In the genomic region with DNA sequence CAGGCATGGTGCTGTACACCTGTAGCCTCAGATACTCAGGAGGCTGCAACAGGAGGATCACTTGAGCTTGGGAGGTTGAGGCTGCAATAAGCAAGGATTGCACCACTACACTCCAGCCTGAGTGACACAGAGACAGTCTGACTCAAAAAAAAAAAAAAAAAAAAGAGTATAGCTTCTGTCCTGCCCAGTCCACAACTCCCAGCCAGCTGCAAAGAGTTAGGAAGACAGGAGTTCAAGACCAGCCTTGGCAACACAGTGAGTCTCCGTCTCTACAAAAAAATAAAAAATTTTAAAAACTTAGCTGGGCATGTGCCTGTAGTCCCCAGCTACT, we compare ENCODE assay signal across 11 cellular contexts. TPM values are rescaled to one million over a fixed set of nuclear protein-coding genes. Genes with fewer than 3 reads are reported as not detected.
A peak's percentile ranks its signal among the peaks of the same experiment; 100 is the strongest.
DNase-seq lines count a peak whose midpoint lies in the region; ATAC-seq and TF ChIP-seq lines count a peak whose summit lies in the region.
"Had no signal": no experiment of that assay in that cellular context is flagged by ENCODE, and none has a peak within 500 bp of the region (broad histone marks: within the 10 kb centered on the region; RNA-seq: fewer than 3 reads in every experiment).

No MANE protein-coding gene starts in this region.

- H3K79me2 ChIP-seq in SU-DHL-6 (ENCODE audit: insufficient read depth, low read length), result peaks cover 56% of the 10 kb centered on the region

- POLR2A ChIA-PET in AG04450 (lab: Yijun Ruan, JAX), result interaction anchor here (0.7 to 2.8 kb wide), 6 partner anchors 10 to 79 kb away, joined by 3 to 18 read pairs (median 9); a partner anchor contains a TSS

- H3K36me3 ChIP-seq in SU-DHL-6 (ENCODE audit: low read length), result no peaks in the 10 kb centered on the region; the same call in 1 of the 2 replicates
- H3K36me3 ChIP-seq in sigmoid colon, result no peaks in the 10 kb centered on the region

- CTCF ChIA-PET in AG04450 (lab: Charles Lee), result interaction anchor here (0.5 to 3.5 kb wide), 10 partner anchors 10 to 709 kb away, joined by 3 to 15 read pairs (median 4); a partner anchor contains a TSS

- H3K27me3 ChIP-seq in AG04450 (ENCODE audit: control insufficient read depth, insufficient read depth, low read length), result no peaks in the 10 kb centered on the region
- no peaks in the 10 kb centered on the region for H3K27me3 ChIP-seq in SU-DHL-6 (ENCODE audit: low read length)
- H3K27me3 ChIP-seq in sigmoid colon, result no peaks in the 10 kb centered on the region
- H3K27me3 ChIP-seq: BE2C had no signal

- H3K9me2 ChIP-seq in SU-DHL-6 (replicated peaks; ENCODE audit: insufficient read depth, low read length), result no peaks in the 10 kb centered on the region

- H3F3A ChIP-seq in SU-DHL-6 (ENCODE audit: insufficient read depth), result peaks cover 74% of the 10 kb centered on the region

- H4K20me1 ChIP-seq in SU-DHL-6 (ENCODE audit: low read depth, low read length), result no peaks in the 10 kb centered on the region

- TF ChIP-seq EP300 in sigmoid colon (IDR thresholded peaks at IDR 0.05), result no peak

- peak overlapping the region; percentile 69 for H3K4me2 ChIP-seq in SU-DHL-6 (ENCODE audit: low read depth, low read length, poor library complexity, severe bottlenecking)

- TF ChIP-seq CTCF in AG04450 (IDR thresholded peaks at IDR 0.05; ENCODE audit: low read depth, low read length), result no peak
- no peak for TF ChIP-seq CTCF in SU-DHL-6 (IDR thresholded peaks at IDR 0.05; ENCODE audit: insufficient read depth, low read length, poor library complexity, severe bottlenecking)
- TF ChIP-seq CTCF in sigmoid colon (IDR thresholded peaks at IDR 0.05), result no peak

- H2AFZ ChIP-seq in SU-DHL-6 (ENCODE audit: low read depth, low read length, severe bottlenecking), result no peak overlapping the region

- H3K4me1 ChIP-seq in sigmoid colon, result peaks cover 0 to 87% (median 82%) of the 10 kb centered on the region in 4 donors

- H3K9me3 ChIP-seq in AG04450 (ENCODE audit: control insufficient read depth, insufficient read depth, low read length) (peaks cover 14% of the 10 kb centered on the region), SU-DHL-6 (ENCODE audit: insufficient read depth, low read length) (0 out of 2 replicates have a peak, but pooled peaks cover 3% of the 10 kb centered on the region), sigmoid colon (no peaks in the 10 kb centered on the region)

- intact Hi-C loops in sigmoid colon (cut with DNase I), result loop anchor here (1.0 to 2.0 kb wide), 2 partner anchors 13 to 15 kb away; no protein-coding TSS in a partner anchor

- H3K4me3 ChIP-seq in AG04450 (ENCODE audit: low read depth, low read length) (no peak overlapping the region), SU-DHL-6 (ENCODE audit: insufficient read depth, low read length, poor library complexity, severe bottlenecking) (no peak overlapping the region), sigmoid colon (no peak overlapping the region)

- H3K27ac ChIP-seq in AG04450 (ENCODE audit: low read depth, low read length) (peak overlapping the region; percentile 98), SU-DHL-6 (ENCODE audit: low read depth, low read length) (peak overlapping the region; percentile 99), sigmoid colon (peak overlapping the region; percentile 94 to 99 (median 97))

- WGBS in sigmoid colon, 2 donors, result 75 to 93% methylated on average over 1 of the region's 1 CpG

- peak overlapping the region; percentile 65 for H3K9ac ChIP-seq in SU-DHL-6 (ENCODE audit: low read length)

- DNase-seq in AG04450 (ENCODE audit: low read depth, low spot score), result no peak
- peak; percentile 31 for DNase-seq in fibroblast of peridontal ligament (ENCODE audit: extremely low read depth)
- no peak for DNase-seq in sigmoid colon
- DNase-seq in stimulated activated CD4-positive, alpha-beta T cell treated with anti-CD3 and anti-CD28 coated beads, Interleukin-1b, Interleukin-23, amount 100 ng/mL, for 48 hours, result no peak
- DNase-seq: BE2C; central memory CD4-positive, alpha-beta T cell; NCI-H146 had no signal

- ATAC-seq in HG02571 (IDR thresholded peaks at IDR 0.05; ENCODE audit: unreplicated experiment) (no peak), HG03045 (IDR thresholded peaks at IDR 0.05; ENCODE audit: unreplicated experiment) (no peak), GM18870 (IDR thresholded peaks at IDR 0.05; ENCODE audit: unreplicated experiment) (no peak)

- TF ChIP-seq POLR2A in sigmoid colon (IDR thresholded peaks at IDR 0.05), result no peak

RNA-seq across cellular contexts. Expression of a gene that starts 28.3 kb away (rescaled TPM):
- 0.27 and 0.57 TPM in 2 replicates for polyA plus RNA-seq in AG04450 (2011; rRNA removed)
- 0.17 and 0.28 TPM in 2 replicates for polyA minus RNA-seq in AG04450 (2011; rRNA and poly(A)+ RNA removed)
- total RNA-seq in sigmoid colon, result under 1 TPM in 1 of 4 donors, not detected in 3; 0.36 TPM
- 10 to 100 TPM; 14.6 to 25.8 (median 24.3) TPM for polyA plus RNA-seq in sigmoid colon
